Comparison of ENCODE assay signal across 29 cellular contexts in genomic region chr14:93410021-93410420, GRCh38. TPM values are rescaled to one million over a fixed set of nuclear protein-coding genes. Genes with fewer than 3 reads are reported as not detected.
"Had no signal": no experiment of that assay in that cellular context is flagged by ENCODE, and none has a peak within 500 bp of the region (broad histone marks: within the 10 kb centered on the region; RNA-seq: fewer than 3 reads in every experiment).

No MANE protein-coding gene starts in this region.

- H3K27ac Mint-ChIP-seq: activated CD4-positive, alpha-beta memory T cell treated with anti-CD3 and anti-CD28 coated beads for 36 hours; activated CD4-positive, alpha-beta T cell treated with anti-CD3 and anti-CD28 coated beads for 36 hours; activated CD4-positive, alpha-beta T cell treated with anti-CD3 and anti-CD28 coated beads, Interleukin-2, amount 10 ng/mL, durations not matched to agents 24 days and 14 days; activated naive CD8-positive, alpha-beta T cell; activated T-cell treated with anti-CD3 and anti-CD28 coated beads, Interleukin-2, amount 50 U/mL, for 24 hours; activated T-cell treated with anti-CD3 and anti-CD28 coated beads, Interleukin-2, amount 50 U/mL, for 72 hours; brain; endodermal cell had no signal

- H3K27me3 ChIP-seq: ascending aorta, breast epithelium, cardiac muscle cell, colonic mucosa had no signal

- DNase-seq: activated CD4-positive, alpha-beta memory T cell treated with anti-CD3 and anti-CD28 coated beads for 36 hours; activated CD4-positive, alpha-beta T cell treated with anti-CD3 and anti-CD28 coated beads for 36 hours; activated CD4-positive, alpha-beta T cell treated with anti-CD3 and anti-CD28 coated beads, Interleukin-2, amount 10 ng/mL, durations not matched to agents 24 days and 14 days; activated CD4-positive, CD25-positive, alpha-beta regulatory T cell; activated CD4-positive, CD25-positive, alpha-beta regulatory T cell treated with anti-CD3 and anti-CD28 coated beads, Interleukin-2, amount 50 U/mL, for 72 hours; activated CD8-positive, alpha-beta memory T cell treated with anti-CD3 and anti-CD28 coated beads, Interleukin-2, amount 50 U/mL, for 48 hours; activated effector memory CD4-positive, alpha-beta T cell treated with Interleukin-2 at 50 U/mL for 16 hours; activated gamma-delta T cell treated with Interleukin-2 at 50 U/mL for 16 hours; activated naive CD4-positive, alpha-beta T cell treated with anti-CD3 and anti-CD28 coated beads, Interleukin-2, amount 50 U/mL, for 16 hours; activated naive CD4-positive, alpha-beta T cell treated with Interleukin-2 at 50 U/mL for 16 hours; activated T-cell treated with anti-CD3 and anti-CD28 coated beads for 4 hours; activated T-cell treated with anti-CD3 and anti-CD28 coated beads, Interleukin-2, amount 50 U/mL, for 24 hours; activated T-cell treated with anti-CD3 and anti-CD28 coated beads, Interleukin-2, amount 50 U/mL, for 72 hours; central memory CD4-positive, alpha-beta T cell; cerebellar nuclear complex; colonic mucosa; effector memory CD4-positive, alpha-beta T cell; endodermal cell; foreskin fibroblast; head of caudate nucleus; T-helper 2 cell had no signal

- H3K4me3 Mint-ChIP-seq: activated CD4-positive, alpha-beta memory T cell treated with anti-CD3 and anti-CD28 coated beads for 36 hours; activated CD4-positive, alpha-beta T cell treated with anti-CD3 and anti-CD28 coated beads for 36 hours; activated CD4-positive, alpha-beta T cell treated with anti-CD3 and anti-CD28 coated beads, Interleukin-2, amount 10 ng/mL, durations not matched to agents 24 days and 14 days; activated naive CD8-positive, alpha-beta T cell; activated T-cell treated with anti-CD3 and anti-CD28 coated beads, Interleukin-2, amount 50 U/mL, for 24 hours; activated T-cell treated with anti-CD3 and anti-CD28 coated beads, Interleukin-2, amount 50 U/mL, for 72 hours; brain; endodermal cell had no signal

- H3K4me1 Mint-ChIP-seq: activated CD4-positive, alpha-beta T cell treated with anti-CD3 and anti-CD28 coated beads for 36 hours; activated CD4-positive, alpha-beta T cell treated with anti-CD3 and anti-CD28 coated beads, Interleukin-2, amount 10 ng/mL, durations not matched to agents 24 days and 14 days; brain; endodermal cell had no signal

- H3K4me1 ChIP-seq: ascending aorta, breast epithelium, colonic mucosa had no signal

- H3K27me3 Mint-ChIP-seq: activated CD4-positive, alpha-beta memory T cell treated with anti-CD3 and anti-CD28 coated beads for 36 hours; activated CD4-positive, alpha-beta T cell treated with anti-CD3 and anti-CD28 coated beads, Interleukin-2, amount 10 ng/mL, durations not matched to agents 24 days and 14 days; activated naive CD8-positive, alpha-beta T cell; activated T-cell treated with anti-CD3 and anti-CD28 coated beads, Interleukin-2, amount 50 U/mL, for 24 hours; brain had no signal

- H3K36me3 Mint-ChIP-seq: activated CD4-positive, alpha-beta memory T cell treated with anti-CD3 and anti-CD28 coated beads for 36 hours; activated naive CD8-positive, alpha-beta T cell; brain had no signal

- H3K36me3 ChIP-seq: ascending aorta, breast epithelium, cardiac muscle cell, colonic mucosa had no signal

- H3K27ac ChIP-seq: ascending aorta, breast epithelium, cardiac muscle cell, colonic mucosa had no signal

- ATAC-seq: activated CD4-positive, alpha-beta T cell treated with anti-CD3 and anti-CD28 coated beads for 36 hours; activated T-cell treated with anti-CD3 and anti-CD28 coated beads, Interleukin-2, amount 50 U/mL, for 72 hours; esophagus mucosa had no signal

- FAIRE-seq: frontal cortex had no signal

- H3K4me3 ChIP-seq: ascending aorta, breast epithelium, cardiac muscle cell, colonic mucosa had no signal

- H3K9me3 ChIP-seq: colonic mucosa had no signal

RNA-seq across cellular contexts. Expression of gene UNC79, which starts 20.7 kb away (rescaled TPM):
- total RNA-seq: activated CD4-positive, alpha-beta T cell treated with anti-CD3 and anti-CD28 coated beads, Interleukin-2, amount 10 ng/mL, durations not matched to agents 24 days and 14 days; ascending aorta; T-helper 1 cell treated with Interleukin-12 subunit alpha and Interleukin-12 subunit beta and Interleukin-4 antibody, amounts not matched to agents 30 ng/mL and 1 ng/mL, for 36 hours had no signal
